In genomic region chr7:36658603-36659516, GRCh38 we compare ENCODE assay signal across 9 cellular contexts.
DNase-seq lines count a peak whose midpoint lies in the region; ATAC-seq, FAIRE-seq and TF ChIP-seq lines count a peak whose summit lies in the region.
"Had no signal": no experiment of that assay in that cellular context is flagged by ENCODE, and none has a peak within 500 bp of the region (broad histone marks: within the 10 kb centered on the region; RNA-seq: fewer than 3 reads in every experiment).

No MANE protein-coding gene starts in this region.

- H3K36me3 Mint-ChIP-seq in WTC11 (no peaks in the 10 kb centered on the region), type B pancreatic cell (peaks cover 8% of the 10 kb centered on the region), T-helper 17 cell (ENCODE audit: low read depth) (peaks cover 2% of the 10 kb centered on the region)

- TF ChIP-seq CTCF in heart left ventricle (IDR thresholded peaks at IDR 0.05) (no peak), WTC11 (IDR thresholded peaks at IDR 0.05) (no peak), type B pancreatic cell (conservative IDR thresholded peaks at IDR 0.05) (no peak)

- DNase-seq in heart left ventricle (no peak), Right ventricle myocardium superior (no peak), WTC11 (ENCODE audit: low spot score) (no peak), type B pancreatic cell (ENCODE audit: extremely low spot score, unreplicated experiment) (no peak), T-helper 17 cell (no peak)
- DNase-seq: DND-41 had no signal

- ATAC-seq in heart left ventricle (peak; percentile 18 to 68 (median 47)), Right ventricle myocardium superior (ENCODE audit: poor library complexity) (no peak), WTC11 (peak; percentile 62), HG02870 (IDR thresholded peaks at IDR 0.05; ENCODE audit: unreplicated experiment) (no peak), HG03280 (IDR thresholded peaks at IDR 0.05; ENCODE audit: unreplicated experiment) (no peak), T-helper 17 cell (no peak)

- peaks cover 0 to 7% (median 0%) of the 10 kb centered on the region in 9 donors for H3K36me3 ChIP-seq in heart left ventricle

- POLR2A ChIA-PET in WTC11 (lab: Charles Lee), result no interaction called here

- no peak overlapping the region for H3K4me3 ChIP-seq in heart left ventricle

- H3K27me3 ChIP-seq in heart left ventricle, result no peaks in the 10 kb centered on the region

- H3K4me1 Mint-ChIP-seq in WTC11, result peaks cover 81% of the 10 kb centered on the region
- H3K4me1 Mint-ChIP-seq in type B pancreatic cell (ENCODE audit: unreplicated experiment), result peaks cover 61% of the 10 kb centered on the region
- peaks cover 5% of the 10 kb centered on the region for H3K4me1 Mint-ChIP-seq in T-helper 17 cell

- H3K27ac ChIP-seq in heart left ventricle, result peak overlapping the region in 2 of 12 donors; percentile 23 to 24

- intact Hi-C loops in heart left ventricle (cut with DNase I), result no loop called here
- intact Hi-C loops in Right ventricle myocardium superior (cut with DNase I), result no loop called here

- H3K4me1 ChIP-seq in heart left ventricle, result peaks cover 0 to 13% (median 0%) of the 10 kb centered on the region in 12 donors

- no peak for TF ChIP-seq POLR2A in heart left ventricle (IDR thresholded peaks at IDR 0.05)

- peak; percentile 68 for FAIRE-seq in islet of Langerhans (lab: Jason Lieb, UNC)

- H3K4me3 Mint-ChIP-seq in WTC11 (no peak overlapping the region), type B pancreatic cell (no peak overlapping the region), T-helper 17 cell (no peak overlapping the region)

- H3K9me3 ChIP-seq in heart left ventricle (no peaks in the 10 kb centered on the region), T-helper 17 cell (ENCODE audit: control insufficient read depth, low read length, poor library complexity, severe bottlenecking) (no peaks in the 10 kb centered on the region)

- H3K27ac Mint-ChIP-seq in WTC11 (peak overlapping the region; percentile 79), type B pancreatic cell (peak overlapping the region; percentile 35), T-helper 17 cell (no peak overlapping the region)

- H3K27me3 Mint-ChIP-seq in WTC11 (ENCODE audit: low read depth) (no peaks in the 10 kb centered on the region), type B pancreatic cell (no peaks in the 10 kb centered on the region), T-helper 17 cell (no peaks in the 10 kb centered on the region)

- H3K9me3 Mint-ChIP-seq in WTC11 (no peaks in the 10 kb centered on the region), type B pancreatic cell (peaks cover 7% of the 10 kb centered on the region)

- WGBS in heart left ventricle, 4 donors, result 55 to 71% (median 65%) methylated on average over 9 of the region's 9 CpGs

- CTCF ChIA-PET in WTC11 (lab: Charles Lee), result interaction anchor here (0.7 to 4.6 kb wide), 4 partner anchors 12 to 309 kb away, joined by 4 to 41 read pairs (median 6); no protein-coding TSS in a partner anchor

TF ChIP-seq in WTC11, 78 proteins besides CTCF, POLR2A, EP300 and RAD21:
- TF ChIP-seq ATF1 (CRISPR knock-in tag; IDR thresholded peaks at IDR 0.05) (no peak), NR2C2 (CRISPR knock-in tag; IDR thresholded peaks at IDR 0.05) (0 out of 2 replicates have a peak, but pooled peaks have one; percentile 24), ZBTB21 (CRISPR knock-in tag; IDR thresholded peaks at IDR 0.05; ENCODE audit: borderline replicate concordance) (peak; percentile 34; the same call in 1 of the 2 replicates), ZNF671 (CRISPR knock-in tag; IDR thresholded peaks at IDR 0.05) (no peak), ATF3 (CRISPR knock-in tag; conservative IDR thresholded peaks at IDR 0.05) (no peak), AR (CRISPR knock-in tag; IDR thresholded peaks at IDR 0.05) (no peak), E2F1 (CRISPR knock-in tag; IDR thresholded peaks at IDR 0.05) (no peak), FOXP1 (CRISPR knock-in tag; IDR thresholded peaks at IDR 0.05; ENCODE audit: borderline replicate concordance) (no peak), MYBL2 (CRISPR knock-in tag; IDR thresholded peaks at IDR 0.05) (no peak)
- TF ChIP-seq, protein P1, sequence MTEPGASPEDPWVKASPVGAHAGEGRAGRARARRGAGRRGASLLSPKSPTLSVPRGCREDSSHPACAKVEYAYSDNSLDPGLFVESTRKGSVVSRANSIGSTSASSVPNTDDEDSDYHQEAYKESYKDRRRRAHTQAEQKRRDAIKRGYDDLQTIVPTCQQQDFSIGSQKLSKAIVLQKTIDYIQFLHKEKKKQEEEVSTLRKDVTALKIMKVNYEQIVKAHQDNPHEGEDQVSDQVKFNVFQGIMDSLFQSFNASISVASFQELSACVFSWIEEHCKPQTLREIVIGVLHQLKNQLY (CRISPR knock-in tag; IDR thresholded peaks at IDR 0.05), result no peak
- TF ChIP-seq, protein P2, sequence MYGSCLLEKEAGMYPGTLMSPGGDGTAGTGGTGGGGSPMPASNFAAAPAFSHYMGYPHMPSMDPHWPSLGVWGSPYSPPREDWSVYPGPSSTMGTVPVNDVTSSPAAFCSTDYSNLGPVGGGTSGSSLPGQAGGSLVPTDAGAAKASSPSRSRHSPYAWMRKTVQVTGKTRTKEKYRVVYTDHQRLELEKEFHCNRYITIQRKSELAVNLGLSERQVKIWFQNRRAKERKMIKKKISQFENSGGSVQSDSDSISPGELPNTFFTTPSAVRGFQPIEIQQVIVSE (CRISPR knock-in tag; IDR thresholded peaks at IDR 0.05; ENCODE audit: borderline replicate concordance), result no peak
- TF ChIP-seq, protein P3, sequence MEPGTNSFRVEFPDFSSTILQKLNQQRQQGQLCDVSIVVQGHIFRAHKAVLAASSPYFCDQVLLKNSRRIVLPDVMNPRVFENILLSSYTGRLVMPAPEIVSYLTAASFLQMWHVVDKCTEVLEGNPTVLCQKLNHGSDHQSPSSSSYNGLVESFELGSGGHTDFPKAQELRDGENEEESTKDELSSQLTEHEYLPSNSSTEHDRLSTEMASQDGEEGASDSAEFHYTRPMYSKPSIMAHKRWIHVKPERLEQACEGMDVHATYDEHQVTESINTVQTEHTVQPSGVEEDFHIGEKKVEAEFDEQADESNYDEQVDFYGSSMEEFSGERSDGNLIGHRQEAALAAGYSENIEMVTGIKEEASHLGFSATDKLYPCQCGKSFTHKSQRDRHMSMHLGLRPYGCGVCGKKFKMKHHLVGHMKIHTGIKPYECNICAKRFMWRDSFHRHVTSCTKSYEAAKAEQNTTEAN (CRISPR knock-in tag; IDR thresholded peaks at IDR 0.05), result no peak
- TF ChIP-seq, protein P4, sequence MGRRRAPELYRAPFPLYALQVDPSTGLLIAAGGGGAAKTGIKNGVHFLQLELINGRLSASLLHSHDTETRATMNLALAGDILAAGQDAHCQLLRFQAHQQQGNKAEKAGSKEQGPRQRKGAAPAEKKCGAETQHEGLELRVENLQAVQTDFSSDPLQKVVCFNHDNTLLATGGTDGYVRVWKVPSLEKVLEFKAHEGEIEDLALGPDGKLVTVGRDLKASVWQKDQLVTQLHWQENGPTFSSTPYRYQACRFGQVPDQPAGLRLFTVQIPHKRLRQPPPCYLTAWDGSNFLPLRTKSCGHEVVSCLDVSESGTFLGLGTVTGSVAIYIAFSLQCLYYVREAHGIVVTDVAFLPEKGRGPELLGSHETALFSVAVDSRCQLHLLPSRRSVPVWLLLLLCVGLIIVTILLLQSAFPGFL (CRISPR knock-in tag; IDR thresholded peaks at IDR 0.05; ENCODE audit: borderline replicate concordance), result no peak

Comparison
In these comparisons a context has a peak if more than half of its experiments do, and no peak if none do; other contexts are left out.
1. ATAC-seq: peak in heart left ventricle (4 of 4) and WTC11 (single experiment); none in Right ventricle myocardium superior (single experiment), HG02870 (single experiment), HG03280 (single experiment) and T-helper 17 cell (single experiment).